Comparison of ENCODE assay signal across 8 cellular contexts in the genomic region with DNA sequence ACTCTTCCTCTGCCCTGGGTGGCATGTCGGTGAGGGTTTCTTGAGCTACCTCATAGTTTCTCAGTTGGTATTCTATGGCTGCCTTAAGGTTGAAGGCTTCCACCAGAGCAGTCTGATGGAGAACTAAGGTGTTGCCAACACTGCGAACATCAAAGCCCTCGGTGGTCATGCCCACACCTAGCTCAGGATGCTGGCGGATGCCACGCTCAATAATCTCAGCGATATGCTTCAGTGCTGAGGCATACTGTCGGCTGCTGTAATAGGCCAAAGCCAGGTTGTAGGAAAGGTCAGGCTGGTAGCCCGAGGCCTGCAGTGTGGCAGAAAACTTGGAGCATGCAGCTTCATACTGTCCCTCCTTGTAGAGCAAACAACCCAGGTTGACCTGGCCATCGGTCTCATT.
DNase-seq lines count a peak whose midpoint lies in the region; ATAC-seq and TF ChIP-seq lines count a peak whose summit lies in the region.

No MANE protein-coding gene starts in this region.

- no peaks in the 10 kb centered on the region for H3K79me2 ChIP-seq in SU-DHL-6 (ENCODE audit: insufficient read depth, low read length)

- H3K4me2 ChIP-seq in SU-DHL-6 (ENCODE audit: low read depth, low read length, poor library complexity, severe bottlenecking), result peak overlapping the region; percentile 69

- peaks cover 10 to 14% of the 10 kb centered on the region in 2 donors for H3K4me1 ChIP-seq in gastrocnemius medialis

- DNase-seq in fibroblast of villous mesenchyme (ENCODE audit: low read depth) (no peak), gastrocnemius medialis (no peak), GDM1 (lab: John Stamatoyannopoulos, UW) (no peak), dermis blood vessel endothelial cell (no peak)

- TF ChIP-seq CTCF in GM12875 (IDR thresholded peaks at IDR 0.05; ENCODE audit: borderline replicate concordance, insufficient read depth, low read depth, low read length) (no peak), SU-DHL-6 (IDR thresholded peaks at IDR 0.05; ENCODE audit: insufficient read depth, low read length, poor library complexity, severe bottlenecking) (no peak), fibroblast of villous mesenchyme (IDR thresholded peaks at IDR 0.05; ENCODE audit: insufficient read depth, low read depth, low read length) (no peak), gastrocnemius medialis (IDR thresholded peaks at IDR 0.05 in 4 of 5, conservative IDR thresholded peaks at IDR 0.05 in 1 of 5) (no peak)

- H3K27me3 ChIP-seq in SU-DHL-6 (ENCODE audit: low read length) (no peaks in the 10 kb centered on the region), gastrocnemius medialis (no peaks in the 10 kb centered on the region)

- H4K20me1 ChIP-seq in SU-DHL-6 (ENCODE audit: low read depth, low read length), result no peaks in the 10 kb centered on the region

- peak overlapping the region; percentile 61 for H3K4me3 ChIP-seq in GM12875 (ENCODE audit: low read depth, low read length)
- H3K4me3 ChIP-seq in SU-DHL-6 (ENCODE audit: insufficient read depth, low read length, poor library complexity, severe bottlenecking), result peak overlapping the region; percentile 83
- peak overlapping the region; percentile 99 for H3K4me3 ChIP-seq in fibroblast of villous mesenchyme (ENCODE audit: low read depth, low read length)
- peak overlapping the region; percentile 71 to 98 (median 86) for H3K4me3 ChIP-seq in gastrocnemius medialis

- H3F3A ChIP-seq in SU-DHL-6 (ENCODE audit: insufficient read depth), result no peaks in the 10 kb centered on the region

- H3K27ac ChIP-seq in SU-DHL-6 (ENCODE audit: low read depth, low read length) (no peak overlapping the region), gastrocnemius medialis (peak overlapping the region in 3 of 4 donors; percentile 93 to 99 (median 95))

- TF ChIP-seq POLR2A in gastrocnemius medialis (IDR thresholded peaks at IDR 0.05), result no peak

- no peaks in the 10 kb centered on the region for H3K36me3 ChIP-seq in SU-DHL-6 (ENCODE audit: low read length)
- no peaks in the 10 kb centered on the region for H3K36me3 ChIP-seq in gastrocnemius medialis

- no peaks in the 10 kb centered on the region for H3K9me2 ChIP-seq in SU-DHL-6 (replicated peaks; ENCODE audit: insufficient read depth, low read length)

- H3K9me3 ChIP-seq in SU-DHL-6 (ENCODE audit: insufficient read depth, low read length) (no peaks in the 10 kb centered on the region), gastrocnemius medialis (no peaks in the 10 kb centered on the region)

- peak overlapping the region; percentile 92 for H2AFZ ChIP-seq in SU-DHL-6 (ENCODE audit: low read depth, low read length, severe bottlenecking)

- in situ Hi-C loops in gastrocnemius medialis (cut with MboI; ENCODE audit: low sequenced_read_pairs in 4 of 4), result loop anchor here in 2 of 4 donors (25.0 kb wide), 2 partner anchors 281 to 456 kb away; no protein-coding TSS in a partner anchor

- intact Hi-C loops in gastrocnemius medialis (cut with DNase I; ENCODE audit: low total_unique reads), result no loop called here

- no peak overlapping the region for H3K9ac ChIP-seq in SU-DHL-6 (ENCODE audit: low read length)

- ATAC-seq in gastrocnemius medialis (no peak), GM18909 (IDR thresholded peaks at IDR 0.05; ENCODE audit: poor library complexity, unreplicated experiment) (no peak), HG03520 (IDR thresholded peaks at IDR 0.05; ENCODE audit: unreplicated experiment) (no peak)
